ENCODE assay signal across 6 cellular contexts in genomic region chr1:153679337-153680119, GRCh38. TPM values are rescaled to one million over a fixed set of nuclear protein-coding genes. Genes with fewer than 3 reads are reported as not detected.
DNase-seq lines count a peak whose midpoint lies in the region; ATAC-seq and TF ChIP-seq lines count a peak whose summit lies in the region.

No MANE protein-coding gene starts in this region.

- H3K9me2 ChIP-seq in GM23248 (ENCODE audit: insufficient read depth) = no peaks in the 10 kb centered on the region

- peaks cover 7% of the 10 kb centered on the region; the same call in 1 of the 2 replicates for H3K27me3 ChIP-seq in GM23248 (replicated peaks; ENCODE audit: insufficient read depth)
- H3K27me3 ChIP-seq in lung (ENCODE audit: control insufficient read depth, insufficient read depth) = no peaks in the 10 kb centered on the region

- in situ Hi-C loops in GM23248 (cut with MboI) = loop anchor here (5.0 kb wide), 1 partner anchor 308 kb away; the partner anchor contains the start of gene RAB13

- WGBS in GM23248 (ENCODE audit: low coverage in 1 of 2, low lambda C conversion rate in 2 of 2, missing lambda C conversion rate in 2 of 2), 2 experiments = 6 to 8% methylated on average over 54 to 59 of the region's 73 CpGs
- 2% methylated on average over 50 to 73 of the region's 73 CpGs for WGBS in lung, 2 donors

- ATAC-seq in lung (ENCODE audit: insufficient read depth, low FRiP score) (peak; percentile 60), GM18873 (IDR thresholded peaks at IDR 0.05; ENCODE audit: low FRiP score, unreplicated experiment) (no peak), HG02571 (IDR thresholded peaks at IDR 0.05; ENCODE audit: unreplicated experiment) (no peak)

- H3K9me3 ChIP-seq in GM23248 (ENCODE audit: low read depth) (no peaks in the 10 kb centered on the region), lung (ENCODE audit: control insufficient read depth in 2 of 2, insufficient read depth in 1 of 2, low read length in 1 of 2) (no peaks in the 10 kb centered on the region)

- H3K4me1 ChIP-seq in GM23248 (ENCODE audit: insufficient read depth) = no peaks in the 10 kb centered on the region
- H3K4me1 ChIP-seq in lung (ENCODE audit: control insufficient read depth in 2 of 2, insufficient read depth in 2 of 2, low read length in 2 of 2) = no peaks in the 10 kb centered on the region

- H3K9ac ChIP-seq in GM23248 = no peak overlapping the region

- H3K79me2 ChIP-seq in GM23248 (ENCODE audit: insufficient read depth) = no peaks in the 10 kb centered on the region

- H3F3A ChIP-seq in GM23248 (ENCODE audit: insufficient read depth) = no peaks in the 10 kb centered on the region

- H3K27ac ChIP-seq in GM23248 = no peak overlapping the region
- H3K27ac ChIP-seq in lung (ENCODE audit: low read depth in 1 of 2, low read length in 1 of 2) = peak overlapping the region; percentile 24 to 86

- peak overlapping the region; percentile 56 for H3K4me2 ChIP-seq in GM23248 (ENCODE audit: unreplicated experiment)

- H3K4me3 ChIP-seq in GM23248 = peak overlapping the region; percentile 57
- peak overlapping the region; percentile 91 for H3K4me3 ChIP-seq in lung

- DNase-seq in GM23248 (peak; percentile 52), lung (ENCODE audit: low spot score) (no peak), dedifferentiated amniotic fluid mesenchymal stem cell (ENCODE audit: extremely low spot score) (no peak)
- peak; percentile 32 for DNase-seq in activated naive CD4-positive, alpha-beta T cell treated with Interleukin-2 at 50 U/mL for 16 hours

- no peak for TF ChIP-seq CTCF in lung (IDR thresholded peaks at IDR 0.05; ENCODE audit: control extremely low read depth, extremely low read depth)

- H3K36me3 ChIP-seq in GM23248 (ENCODE audit: low read depth) (no peaks in the 10 kb centered on the region), lung (ENCODE audit: control insufficient read depth in 2 of 2, insufficient read depth in 2 of 2, low read length in 2 of 2) (peaks cover 0 to 7% of the 10 kb centered on the region in 2 donors)

- H4K20me1 ChIP-seq in GM23248 (ENCODE audit: insufficient read depth) = no peaks in the 10 kb centered on the region

- H2AFZ ChIP-seq in GM23248 = peak overlapping the region; percentile 77

RNA-seq across cellular contexts. Expression of gene NPR1, which starts 1.0 kb away (rescaled TPM):
- 0.25 TPM in 1 of 2 replicates, not detected in the other for total RNA-seq in GM23248 (2014; rRNA removed; shearing (Covaris generic))
- polyA plus RNA-seq in GM23248 (2016; fragmentation: Nextera tagmentation; extraction: Ambion mirVana) (0.09 and 0.19 TPM in 2 replicates), lung (10 to 100 TPM; 35.9 to 57.7 TPM)
- 10 to 100 TPM; 16.7 to 98.9 TPM for total RNA-seq in lung

RNA-seq across cellular contexts. Expression of gene ILF2, which starts 8.7 kb away (rescaled TPM):
- 176 and 180 TPM in 2 replicates for total RNA-seq in GM23248 (2014; rRNA removed; shearing (Covaris generic))
- polyA plus RNA-seq in GM23248 (2016; fragmentation: Nextera tagmentation; extraction: Ambion mirVana) (174 and 178 TPM in 2 replicates), lung (100 to 1,000 TPM in 1 of 2 donors, 10 to 100 TPM in 1; 46.7 to 133 TPM)
- 100 to 1,000 TPM; 101 to 121 TPM for total RNA-seq in lung

RNA-seq across cellular contexts. Expression of gene SNAPIN, which starts 21.0 kb away (rescaled TPM):
- 50.2 and 70.5 TPM in 2 replicates for total RNA-seq in GM23248 (2014; rRNA removed; shearing (Covaris generic))
- polyA plus RNA-seq in GM23248 (2016; fragmentation: Nextera tagmentation; extraction: Ambion mirVana) (82.1 and 83.8 TPM in 2 replicates), lung (10 to 100 TPM; 26.3 to 38.1 TPM)
- total RNA-seq in lung = 10 to 100 TPM; 29.7 to 37.4 TPM

RNA-seq across cellular contexts. Expression of gene CHTOP, which starts 45.7 kb away (rescaled TPM):
- total RNA-seq in GM23248 (2014; rRNA removed; shearing (Covaris generic)) = 26.9 and 37.8 TPM in 2 replicates
- polyA plus RNA-seq in GM23248 (2016; fragmentation: Nextera tagmentation; extraction: Ambion mirVana) (42.2 and 44.2 TPM in 2 replicates), lung (10 to 100 TPM; 51.2 to 56.3 TPM)
- total RNA-seq in lung = 10 to 100 TPM; 60.5 to 76.6 TPM

RNA-seq across cellular contexts. Expression of gene INTS3, which starts 48.3 kb away (rescaled TPM):
- 40.2 and 41.5 TPM in 2 replicates for total RNA-seq in GM23248 (2014; rRNA removed; shearing (Covaris generic))
- polyA plus RNA-seq in GM23248 (2016; fragmentation: Nextera tagmentation; extraction: Ambion mirVana) (17.3 and 19.9 TPM in 2 replicates), lung (10 to 100 TPM; 31.3 to 38.6 TPM)
- 10 to 100 TPM; 63.5 to 70.4 TPM for total RNA-seq in lung

Comparison
In these comparisons a context has a peak if more than half of its experiments do, and no peak if none do; other contexts are left out.
1. DNase-seq: peak in GM23248 (single experiment) and activated naive CD4-positive, alpha-beta T cell treated with Interleukin-2 at 50 U/mL for 16 hours (single experiment); none in lung (single experiment) and dedifferentiated amniotic fluid mesenchymal stem cell (single experiment).
2. RNA of gene NPR1, which starts 1.0 kb away (total RNA-seq): 16.7 to 98.9 TPM in lung; 0.25 TPM in GM23248; every median in the first group is over 10 times any median in the second.